Comparison of ENCODE assay signal across 11 cellular contexts in genomic region chr16:68288252-68288650, GRCh38. TPM values are rescaled to one million over a fixed set of nuclear protein-coding genes. Genes with fewer than 3 reads are reported as not detected.
A peak's percentile ranks its signal among the peaks of the same experiment; 100 is the strongest.
DNase-seq lines count a peak whose midpoint lies in the region; ATAC-seq and TF ChIP-seq lines count a peak whose summit lies in the region.
"Had no signal": no experiment of that assay in that cellular context is flagged by ENCODE, and none has a peak within 500 bp of the region (broad histone marks: within the 10 kb centered on the region; RNA-seq: fewer than 3 reads in every experiment).

No MANE protein-coding gene starts in this region.

- H3K4me1 Mint-ChIP-seq in CD4-positive, alpha-beta memory T cell: peaks cover 69 to 98% (median 86%) of the 10 kb centered on the region in 4 donors
- H3K4me1 Mint-ChIP-seq in T-helper 17 cell: peaks cover 76% of the 10 kb centered on the region

- ATAC-seq in T-helper 17 cell (no peak), psoas muscle (no peak)

- no peaks in the 10 kb centered on the region for H3K9me3 ChIP-seq in CD4-positive, alpha-beta memory T cell (ENCODE audit: control insufficient read depth in 1 of 2, low read length in 2 of 2)
- no peaks in the 10 kb centered on the region for H3K9me3 ChIP-seq in T-helper 17 cell (ENCODE audit: control insufficient read depth, low read length, poor library complexity, severe bottlenecking)
- no peaks in the 10 kb centered on the region for H3K9me3 ChIP-seq in esophagus squamous epithelium
- H3K9me3 ChIP-seq in psoas muscle: no peaks in the 10 kb centered on the region

- no peak overlapping the region for H3K4me3 ChIP-seq in CD4-positive, alpha-beta memory T cell (ENCODE audit: low read length in 2 of 2)
- no peak overlapping the region for H3K4me3 ChIP-seq in esophagus squamous epithelium
- H3K4me3 ChIP-seq in psoas muscle: peak overlapping the region; percentile 7
- H3K4me3 ChIP-seq: PC-9 had no signal

- no peaks in the 10 kb centered on the region for H3K9me3 Mint-ChIP-seq in CD4-positive, alpha-beta memory T cell

- TF ChIP-seq CTCF in esophagus squamous epithelium (IDR thresholded peaks at IDR 0.05) (no peak), psoas muscle (IDR thresholded peaks at IDR 0.05) (no peak)

- CTCF ChIA-PET in CD4-positive, alpha-beta memory T cell (lab: Charles Lee; ENCODE audit: partially characterized antibody): interaction anchor here (1.5 to 29.4 kb wide), 4 partner anchors 19 to 767 kb away, joined by 3 to 680 read pairs (median 26); partner anchors contain the start of genes PRMT7, SLC7A6 and SLC7A6OS

- H3K27me3 ChIP-seq in CD4-positive, alpha-beta memory T cell (ENCODE audit: insufficient read depth, low read length): no peaks in the 10 kb centered on the region
- H3K27me3 ChIP-seq in esophagus squamous epithelium (no peaks in the 10 kb centered on the region), psoas muscle (ENCODE audit: insufficient read depth in 3 of 3, low read length in 2 of 3) (no peaks in the 10 kb centered on the region)

- DNase-seq in CD4-positive, alpha-beta memory T cell: no peak
- DNase-seq in T-helper 17 cell (no peak), esophagus squamous epithelium (lab: John Stamatoyannopoulos, UW) (no peak), psoas muscle (no peak), NCI-H524 (lab: John Stamatoyannopoulos, UW) (no peak), D341Med (ENCODE audit: low spot score) (no peak), NCI-H187 (lab: John Stamatoyannopoulos, UW) (no peak)
- DNase-seq in stimulated activated naive CD4-positive, alpha-beta T cell (lab: John Stamatoyannopoulos, UW): no peak
- DNase-seq: COR-L47, Kasumi-1 had no signal

- peak overlapping the region; percentile 54 for H3K27ac ChIP-seq in CD4-positive, alpha-beta memory T cell (ENCODE audit: low read depth, low read length)
- H3K27ac ChIP-seq in esophagus squamous epithelium (peak overlapping the region in 3 of 4 donors; percentile 55 to 86 (median 73)), psoas muscle (peak overlapping the region; percentile 91)
- H3K27ac ChIP-seq: PC-9 had no signal

- H3K36me3 Mint-ChIP-seq in CD4-positive, alpha-beta memory T cell: peaks cover 44 to 54% of the 10 kb centered on the region in 2 donors
- H3K36me3 Mint-ChIP-seq in T-helper 17 cell (ENCODE audit: low read depth): peaks cover 17% of the 10 kb centered on the region

- POLR2A ChIA-PET in CD4-positive, alpha-beta memory T cell (lab: Charles Lee; ENCODE audit: partially characterized antibody): interaction anchor here (0.7 to 44.5 kb wide), 4 partner anchors 7 to 44 kb away, joined by 3 to 1508 read pairs (median 756); partner anchors contain the start of genes PRMT7, SLC7A6 and SLC7A6OS

- H3K27me3 Mint-ChIP-seq in CD4-positive, alpha-beta memory T cell: no peaks in the 10 kb centered on the region
- H3K27me3 Mint-ChIP-seq in T-helper 17 cell: no peaks in the 10 kb centered on the region

- peaks cover 98% of the 10 kb centered on the region for H3K4me1 ChIP-seq in CD4-positive, alpha-beta memory T cell (ENCODE audit: insufficient read depth, low read length)
- peaks cover 9 to 73% (median 48%) of the 10 kb centered on the region in 3 donors for H3K4me1 ChIP-seq in esophagus squamous epithelium
- peaks cover 70% of the 10 kb centered on the region for H3K4me1 ChIP-seq in psoas muscle

- H3K4me3 Mint-ChIP-seq in CD4-positive, alpha-beta memory T cell: peak overlapping the region in 7 of 8 donors; percentile 76 to 91 (median 84)
- peak overlapping the region; percentile 94 for H3K4me3 Mint-ChIP-seq in T-helper 17 cell

- H3K27ac Mint-ChIP-seq in CD4-positive, alpha-beta memory T cell: peak overlapping the region; percentile 82 to 96 (median 94)
- H3K27ac Mint-ChIP-seq in T-helper 17 cell: peak overlapping the region; percentile 93

- 100% methylated on average over 1 of the region's 1 CpG; no CpG with 5 or more reads in 1 of the 2 donors for WGBS in esophagus squamous epithelium, 2 donors
- WGBS in psoas muscle, 3 donors: 80 to 89% (median 84%) methylated on average over 1 of the region's 1 CpG

- intact Hi-C loops in CD4-positive, alpha-beta memory T cell (cut with micrococcal nuclease): no loop called here
- intact Hi-C loops in esophagus squamous epithelium (cut with DNase I): no loop called here
- intact Hi-C loops in psoas muscle (cut with DNase I): no loop called here

- H3K36me3 ChIP-seq in CD4-positive, alpha-beta memory T cell (ENCODE audit: insufficient read depth, low read length): peaks cover 27% of the 10 kb centered on the region
- H3K36me3 ChIP-seq in esophagus squamous epithelium (peaks cover 6 to 51% (median 11%) of the 10 kb centered on the region in 3 donors), psoas muscle (ENCODE audit: insufficient read depth in 1 of 2, low read depth in 1 of 2) (peaks cover 4 to 91% of the 10 kb centered on the region in 2 donors)

- no peak for TF ChIP-seq POLR2A in esophagus squamous epithelium (IDR thresholded peaks at IDR 0.05)

RNA-seq across cellular contexts. Expression of gene SLC7A6OS, which starts 22.5 kb away (rescaled TPM):
- 10 to 100 TPM; 51.9 to 55.8 TPM for total RNA-seq in CD4-positive, alpha-beta memory T cell
- 10 to 100 TPM; 22.4 to 25.2 TPM for polyA plus RNA-seq in CD4-positive, alpha-beta memory T cell
- 10 to 100 TPM; 35.3 to 36.0 TPM for total RNA-seq in T-helper 17 cell
- 10 to 100 TPM in 1 of 4 donors, 1 to 10 TPM in 3; 4.5 to 16.2 (median 6.7) TPM for total RNA-seq in esophagus squamous epithelium
- total RNA-seq in psoas muscle: 10 to 100 TPM in 2 of 4 donors, 1 to 10 TPM in 2; 7.9 to 12.6 (median 9.9) TPM
- 10 to 100 TPM in 1 of 3 donors, 1 to 10 TPM in 2; 5.8 to 16.3 (median 9.5) TPM for polyA plus RNA-seq in psoas muscle

RNA-seq across cellular contexts. Expression of gene PRMT7, which starts 22.6 kb away (rescaled TPM):
- 100 to 1,000 TPM in 1 of 2 experiments, 10 to 100 TPM in 1; 98.4 to 104 TPM for total RNA-seq in CD4-positive, alpha-beta memory T cell
- polyA plus RNA-seq in CD4-positive, alpha-beta memory T cell: 10 to 100 TPM; 28.3 to 30.6 TPM
- total RNA-seq in T-helper 17 cell: 10 to 100 TPM; 55.2 to 59.4 TPM
- 10 to 100 TPM; 15.2 to 35.7 (median 21.2) TPM for total RNA-seq in esophagus squamous epithelium
- 10 to 100 TPM; 19.9 to 31.4 (median 26.6) TPM for total RNA-seq in psoas muscle
- 10 to 100 TPM; 18.9 to 45.1 (median 20.4) TPM for polyA plus RNA-seq in psoas muscle

RNA-seq across cellular contexts. Expression of gene SLC7A6, which starts 23.9 kb away (rescaled TPM):
- 100 to 1,000 TPM; 190 to 194 TPM for total RNA-seq in CD4-positive, alpha-beta memory T cell
- polyA plus RNA-seq in CD4-positive, alpha-beta memory T cell: 10 to 100 TPM; 14.4 to 21.1 TPM
- total RNA-seq in T-helper 17 cell (100 to 1,000 TPM; 148 to 171 TPM), esophagus squamous epithelium (10 to 100 TPM in 1 of 4 donors, 1 to 10 TPM in 3; 5.7 to 28.2 (median 7.9) TPM), psoas muscle (100 to 1,000 TPM in 1 of 4 donors, 10 to 100 TPM in 3; 25.6 to 217 (median 70.5) TPM)
- 10 to 100 TPM in 2 of 3 donors, 1 to 10 TPM in 1; 9.2 to 55.2 (median 36.4) TPM for polyA plus RNA-seq in psoas muscle

RNA-seq across cellular contexts. Expression of gene PLA2G15, which starts 43.1 kb away (rescaled TPM):
- 10 to 100 TPM; 12.0 to 13.3 TPM for total RNA-seq in CD4-positive, alpha-beta memory T cell
- 10 to 100 TPM in 1 of 2 donors, 1 to 10 TPM in 1; 6.6 to 10.8 TPM for polyA plus RNA-seq in CD4-positive, alpha-beta memory T cell
- total RNA-seq in T-helper 17 cell (1 to 10 TPM; 6.6 to 7.4 TPM), esophagus squamous epithelium (1 to 10 TPM; 3.3 to 9.8 (median 6.6) TPM), psoas muscle (10 to 100 TPM; 28.0 to 65.0 (median 31.0) TPM)
- 10 to 100 TPM; 13.0 to 31.7 (median 22.6) TPM for polyA plus RNA-seq in psoas muscle

RNA-seq across cellular contexts. Expression of gene ESRP2, which starts 52.3 kb away (rescaled TPM):
- under 1 TPM; 0.14 to 0.26 TPM for total RNA-seq in CD4-positive, alpha-beta memory T cell
- polyA plus RNA-seq in CD4-positive, alpha-beta memory T cell: under 1 TPM in 1 of 2 donors, not detected in 1; 0.64 TPM
- total RNA-seq in T-helper 17 cell (under 1 TPM; 0.10 to 0.16 TPM), esophagus squamous epithelium (100 to 1,000 TPM in 3 of 4 donors, 10 to 100 TPM in 1; 44.6 to 137 (median 118) TPM), psoas muscle (not detected)
- under 1 TPM; 0.03 to 0.08 (median 0.05) TPM for polyA plus RNA-seq in psoas muscle
